In genomic region chr3:127628788-127629456, GRCh38 we compare ENCODE assay signal across 8 cellular contexts. TPM values are rescaled to one million over a fixed set of nuclear protein-coding genes. Genes with fewer than 3 reads are reported as not detected.
DNase-seq lines count a peak whose midpoint lies in the region; TF ChIP-seq lines count a peak whose summit lies in the region.

Gene PODXL2 (plus strand): TSS chr3:127629185. CDS start chr3:127629220, 35 bp downstream.

- peaks cover 45% of the 10 kb centered on the region for H3K79me2 ChIP-seq in Karpas-422 (ENCODE audit: low read length)

- peak within 1 kb of the TSS; percentile 83 for H3K9ac ChIP-seq in Karpas-422 (ENCODE audit: low read length)
- no peak within 1 kb of the TSS for H3K9ac ChIP-seq in liver (ENCODE audit: low read depth in 1 of 2, low read length in 2 of 2)

- peak within 1 kb of the TSS; percentile 13; the same call in 1 of the 2 replicates for H2AFZ ChIP-seq in Karpas-422 (ENCODE audit: low read length)

- 10% methylated on average over 104 of the region's 104 CpGs for WGBS in liver

- H3K27me3 ChIP-seq in Karpas-422 (ENCODE audit: low read length) (no peaks in the 10 kb centered on the region), WERI-Rb-1 (ENCODE audit: insufficient read depth, low read depth, severe bottlenecking) (peaks cover 3% of the 10 kb centered on the region), dorsolateral prefrontal cortex (no peaks in the 10 kb centered on the region), liver (ENCODE audit: control insufficient read depth in 4 of 4, insufficient read depth in 4 of 4, low read length in 3 of 4) (peaks cover 0 to 5% (median 0%) of the 10 kb centered on the region in 4 donors)

- peak within 1 kb of the TSS; percentile 79 for H3K4me2 ChIP-seq in Karpas-422 (ENCODE audit: low read depth, low read length, poor library complexity, severe bottlenecking)

- TF ChIP-seq CTCF in WERI-Rb-1 (IDR thresholded peaks at IDR 0.05; ENCODE audit: low read depth, low read length) (no peak), dorsolateral prefrontal cortex (IDR thresholded peaks at IDR 0.05 in 54 of 56, conservative IDR thresholded peaks at IDR 0.05 in 2 of 56; ENCODE audit: low read depth in 1 of 56, partially characterized antibody in 56 of 56) (no peak), liver (IDR thresholded peaks at IDR 0.05; ENCODE audit: low read depth, low read length, missing input control) (no peak)

- H3K9me3 ChIP-seq in Karpas-422 (ENCODE audit: low read length): no peaks in the 10 kb centered on the region
- H3K9me3 ChIP-seq in WERI-Rb-1 (ENCODE audit: severe bottlenecking): peaks cover 5% of the 10 kb centered on the region
- no peaks in the 10 kb centered on the region for H3K9me3 ChIP-seq in liver (ENCODE audit: control insufficient read depth in 4 of 4, low read length in 3 of 4)

- peaks cover 54% of the 10 kb centered on the region for H3K4me1 ChIP-seq in Karpas-422 (ENCODE audit: low read length)
- H3K4me1 ChIP-seq in liver (ENCODE audit: control insufficient read depth in 4 of 4, insufficient read depth in 4 of 4, low read length in 3 of 4): peaks cover 4 to 10% (median 6%) of the 10 kb centered on the region in 4 donors

- peak; percentile 23 for DNase-seq in SKM-1 treated with dmso at 0.1 percent for 144 hours (lab: John Stamatoyannopoulos, UW; ENCODE audit: unreplicated experiment)
- DNase-seq in SKM-1 (lab: John Stamatoyannopoulos, UW; ENCODE audit: unreplicated experiment): no peak
- peak; percentile 84 for DNase-seq in Karpas-422
- DNase-seq in WERI-Rb-1: peak; percentile 77
- DNase-seq in dorsolateral prefrontal cortex: peak in 7 of 10 donors; percentile 38 to 77 (median 56)
- DNase-seq in stimulated activated CD4-positive, alpha-beta T cell treated with anti-CD3 and anti-CD28 coated beads, Interleukin-4, amount 100 ng/mL, for 24 hours: peak; percentile 11
- no peak for DNase-seq in mesenteric fat pad (ENCODE audit: low spot score)

- intact Hi-C loops in dorsolateral prefrontal cortex (cut with DNase I): no loop called here

- H3K4me3 ChIP-seq in Karpas-422 (ENCODE audit: low read length) (peak within 1 kb of the TSS; percentile 75), WERI-Rb-1 (ENCODE audit: low read depth, low read length) (peak within 1 kb of the TSS; percentile 81), dorsolateral prefrontal cortex (peak within 1 kb of the TSS; percentile 50 to 84 (median 72)), liver (ENCODE audit: low read depth in 1 of 3, low read length in 3 of 3) (peak within 1 kb of the TSS in 2 of 3 donors; percentile 50 to 52)

- TF ChIP-seq RAD21 in liver (IDR thresholded peaks at IDR 0.05): no peak

- H3K27ac ChIP-seq in Karpas-422 (ENCODE audit: low read length) (peak within 1 kb of the TSS; percentile 35; the same call in 1 of the 2 replicates), WERI-Rb-1 (peak within 1 kb of the TSS; percentile 81), dorsolateral prefrontal cortex (peak within 1 kb of the TSS in 14 of 59 donors; percentile 8 to 55 (median 40)), liver (ENCODE audit: low read depth in 1 of 2, low read length in 2 of 2) (no peak within 1 kb of the TSS)

- H3K36me3 ChIP-seq in Karpas-422 (ENCODE audit: insufficient read depth, low read length) (no peaks in the 10 kb centered on the region), WERI-Rb-1 (no peaks in the 10 kb centered on the region; the same call in 1 of the 2 replicates), liver (ENCODE audit: control insufficient read depth in 4 of 4, insufficient read depth in 3 of 4, low read depth in 1 of 4, low read length in 3 of 4) (no peaks in the 10 kb centered on the region)

- H4K20me1 ChIP-seq in Karpas-422 (ENCODE audit: insufficient read depth, low read depth, low read length): no peaks in the 10 kb centered on the region

- no peaks in the 10 kb centered on the region for H3K9me2 ChIP-seq in Karpas-422 (replicated peaks; ENCODE audit: insufficient read depth, low read length)

TF ChIP-seq in liver, 16 proteins besides CTCF, POLR2A, EP300 and RAD21:
- TF ChIP-seq HNF4A (conservative IDR thresholded peaks at IDR 0.05) (no peak), REST (IDR thresholded peaks at IDR 0.05) (peak; percentile 93)

RNA-seq across cellular contexts. Expression of gene PODXL2, which starts in this region (rescaled TPM):
- 30.9 and 62.1 TPM in 2 replicates for total RNA-seq in Karpas-422 (2014; rRNA removed; shearing (Covaris generic); ENCODE audit: low replicate concordance)
- total RNA-seq in dorsolateral prefrontal cortex (100 to 1,000 TPM in 15 of 120 experiments, 10 to 100 TPM in 105; 40.0 to 112 (median 81.7) TPM), liver (1 to 10 TPM in 1 of 2 donors, under 1 TPM in 1; 0.67 to 1.4 TPM), mesenteric fat pad (2.5 TPM)
- 1 to 10 TPM in 1 of 2 donors, under 1 TPM in 1; 0.47 to 1.1 TPM for polyA plus RNA-seq in liver

Comparison
In these comparisons a context has a peak if more than half of its experiments do, and no peak if none do; other contexts are left out.
1. DNase-seq: peak in SKM-1 treated with dmso at 0.1 percent for 144 hours (single experiment), Karpas-422 (single experiment), WERI-Rb-1 (single experiment), dorsolateral prefrontal cortex (7 of 10) and stimulated activated CD4-positive, alpha-beta T cell treated with anti-CD3 and anti-CD28 coated beads, Interleukin-4, amount 100 ng/mL, for 24 hours (single experiment); none in SKM-1 (single experiment) and mesenteric fat pad (single experiment).
2. H3K27ac ChIP-seq: peak in Karpas-422 (single experiment) and WERI-Rb-1 (single experiment); none in liver (0 of 2).
3. Peak in every context shown above with its lines, with median percentiles within 50 percentile points of each other: H3K4me3 ChIP-seq.